Comparison of ENCODE assay signal across 18 cellular contexts in the genomic region with DNA sequence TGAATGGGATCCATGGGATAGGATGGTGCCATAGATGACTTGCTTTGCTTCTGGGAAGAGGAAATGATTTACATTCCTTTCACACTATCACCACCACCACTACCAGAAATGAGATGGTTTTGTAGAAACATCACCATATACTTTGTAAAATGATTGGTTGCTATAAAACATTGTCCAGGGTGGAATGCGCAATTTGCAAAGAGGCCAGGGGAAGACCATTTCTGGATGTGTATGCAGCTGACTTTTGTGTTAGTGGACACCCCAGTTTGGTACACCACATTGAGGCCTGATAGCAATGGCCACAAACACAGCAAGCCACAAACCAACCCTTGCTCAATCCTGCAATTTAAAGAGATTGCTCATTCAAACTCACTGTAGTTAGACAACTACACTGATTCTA. TPM values are rescaled to one million over a fixed set of nuclear protein-coding genes. Genes with fewer than 3 reads are reported as not detected.
A peak's percentile ranks its signal among the peaks of the same experiment; 100 is the strongest.
DNase-seq lines count a peak whose midpoint lies in the region; ATAC-seq, FAIRE-seq and TF ChIP-seq lines count a peak whose summit lies in the region.
"Had no signal": no experiment of that assay in that cellular context is flagged by ENCODE, and none has a peak within 500 bp of the region (broad histone marks: within the 10 kb centered on the region; RNA-seq: fewer than 3 reads in every experiment).

No MANE protein-coding gene starts in this region.

- ATAC-seq in natural killer cell treated with Interleukin-12 subunit alpha and Interleukin-12 subunit beta and Interleukin-15 and Interleukin-18, amount 100 ng/mL, for 72 hours = peak; percentile 59 to 69
- ATAC-seq in natural killer cell = no peak
- no peak for ATAC-seq in GM19467 (IDR thresholded peaks at IDR 0.05; ENCODE audit: unreplicated experiment)
- ATAC-seq: A549; activated CD8-positive, alpha-beta T cell treated with anti-CD3 and anti-CD28 coated beads, Interleukin-2, amount 10 ng/mL, durations not matched to agents 7 days and 5 days; foreskin keratinocyte; right lobe of liver had no signal

- peaks cover 37% of the 10 kb centered on the region in 2 donors for H3K27me3 Mint-ChIP-seq in natural killer cell treated with Interleukin-12 subunit alpha and Interleukin-12 subunit beta and Interleukin-15 and Interleukin-18, amount 100 ng/mL, for 72 hours
- peaks cover 16 to 60% of the 10 kb centered on the region in 2 donors for H3K27me3 Mint-ChIP-seq in natural killer cell (ENCODE audit: low read depth in 2 of 2)

- CTCF ChIA-PET in GM10248 (lab: Yijun Ruan, JAX) = interaction anchor here (1.1 to 1.4 kb wide), 2 partner anchors 18 to 142 kb away, joined by 3 to 4 read pairs; no protein-coding TSS in a partner anchor

- H3K9me3 Mint-ChIP-seq in natural killer cell treated with Interleukin-12 subunit alpha and Interleukin-12 subunit beta and Interleukin-15 and Interleukin-18, amount 100 ng/mL, for 72 hours = no peaks in the 10 kb centered on the region
- H3K9me3 Mint-ChIP-seq in natural killer cell = no peaks in the 10 kb centered on the region
- H3K9me3 Mint-ChIP-seq: memory B cell had no signal

- H3K27ac Mint-ChIP-seq in natural killer cell treated with Interleukin-12 subunit alpha and Interleukin-12 subunit beta and Interleukin-15 and Interleukin-18, amount 100 ng/mL, for 72 hours = no peak overlapping the region
- no peak overlapping the region for H3K27ac Mint-ChIP-seq in natural killer cell
- H3K27ac Mint-ChIP-seq: activated CD8-positive, alpha-beta T cell treated with anti-CD3 and anti-CD28 coated beads, Interleukin-2, amount 10 ng/mL, durations not matched to agents 7 days and 5 days; memory B cell had no signal

- H3K4me1 Mint-ChIP-seq in natural killer cell treated with Interleukin-12 subunit alpha and Interleukin-12 subunit beta and Interleukin-15 and Interleukin-18, amount 100 ng/mL, for 72 hours (ENCODE audit: low read depth in 2 of 2) = peaks cover 6 to 23% of the 10 kb centered on the region in 2 donors
- no peaks in the 10 kb centered on the region for H3K4me1 Mint-ChIP-seq in natural killer cell

- FAIRE-seq in RCC 7860 (lab: Jason Lieb, UNC) = no peak
- FAIRE-seq: A549 had no signal

- intact Hi-C loops in natural killer cell (cut with micrococcal nuclease) = no loop called here

- no peak for TF ChIP-seq CTCF in natural killer cell (IDR thresholded peaks at IDR 0.05)
- no peak for TF ChIP-seq CTCF in GM10248 (IDR thresholded peaks at IDR 0.05; ENCODE audit: control extremely low read depth, extremely low read depth, low read depth, missing control alignments)

- DNase-seq in natural killer cell treated with Interleukin-12 subunit alpha and Interleukin-12 subunit beta and Interleukin-15 and Interleukin-18, amount 100 ng/mL, for 72 hours (ENCODE audit: low spot score) = no peak
- DNase-seq in natural killer cell = no peak
- peak; percentile 67 for DNase-seq in RCC 7860 (ENCODE audit: low spot score)
- DNase-seq in fibroblast of peridontal ligament (ENCODE audit: extremely low read depth) = peak; percentile 100
- DNase-seq in stromal cell of bone marrow (ENCODE audit: low read depth) = peak; percentile 95
- no peak for DNase-seq in GM10248 (ENCODE audit: extremely low spot score)
- DNase-seq in NK-92 (lab: John Stamatoyannopoulos, UW; ENCODE audit: unreplicated experiment) = no peak
- DNase-seq: activated CD8-positive, alpha-beta T cell treated with anti-CD3 and anti-CD28 coated beads, Interleukin-2, amount 10 ng/mL, durations not matched to agents 7 days and 5 days; aorta; H7; KG1; NCI-H1694; NCI-H510A treated with DMSO at 0.1 percent for 48 hours; right lobe of liver had no signal

- no peaks in the 10 kb centered on the region for H3K36me3 Mint-ChIP-seq in natural killer cell treated with Interleukin-12 subunit alpha and Interleukin-12 subunit beta and Interleukin-15 and Interleukin-18, amount 100 ng/mL, for 72 hours
- H3K36me3 Mint-ChIP-seq in natural killer cell = no peaks in the 10 kb centered on the region
- H3K36me3 Mint-ChIP-seq: memory B cell had no signal

- POLR2A ChIA-PET in GM10248 (lab: Yijun Ruan, JAX) = no interaction called here

- peak overlapping the region; percentile 5 for H3K4me3 Mint-ChIP-seq in natural killer cell treated with Interleukin-12 subunit alpha and Interleukin-12 subunit beta and Interleukin-15 and Interleukin-18, amount 100 ng/mL, for 72 hours
- no peak overlapping the region for H3K4me3 Mint-ChIP-seq in natural killer cell
- H3K4me3 Mint-ChIP-seq: activated CD8-positive, alpha-beta T cell treated with anti-CD3 and anti-CD28 coated beads, Interleukin-2, amount 10 ng/mL, durations not matched to agents 7 days and 5 days; memory B cell had no signal

RNA-seq across cellular contexts. Expression of gene RCN1, which starts 56.7 kb away (rescaled TPM):
- total RNA-seq in natural killer cell treated with Interleukin-12 subunit alpha and Interleukin-12 subunit beta and Interleukin-15 and Interleukin-18, amount 100 ng/mL, for 72 hours = 10 to 100 TPM; 22.8 to 25.7 TPM
- 10 to 100 TPM; 19.1 to 21.2 (median 20.3) TPM for total RNA-seq in natural killer cell

Comparison
In these comparisons a context has a peak if more than half of its experiments do, and no peak if none do; other contexts are left out.
1. ATAC-seq: peak in natural killer cell treated with Interleukin-12 subunit alpha and Interleukin-12 subunit beta and Interleukin-15 and Interleukin-18, amount 100 ng/mL, for 72 hours (2 of 2); none in natural killer cell (0 of 3) and GM19467 (single experiment).
2. DNase-seq: peak in RCC 7860 (single experiment), fibroblast of peridontal ligament (single experiment) and stromal cell of bone marrow (single experiment); none in natural killer cell treated with Interleukin-12 subunit alpha and Interleukin-12 subunit beta and Interleukin-15 and Interleukin-18, amount 100 ng/mL, for 72 hours (single experiment), natural killer cell (single experiment), GM10248 (single experiment) and NK-92 (single experiment).